Comparison of ENCODE assay signal across 29 cellular contexts in the genomic region with DNA sequence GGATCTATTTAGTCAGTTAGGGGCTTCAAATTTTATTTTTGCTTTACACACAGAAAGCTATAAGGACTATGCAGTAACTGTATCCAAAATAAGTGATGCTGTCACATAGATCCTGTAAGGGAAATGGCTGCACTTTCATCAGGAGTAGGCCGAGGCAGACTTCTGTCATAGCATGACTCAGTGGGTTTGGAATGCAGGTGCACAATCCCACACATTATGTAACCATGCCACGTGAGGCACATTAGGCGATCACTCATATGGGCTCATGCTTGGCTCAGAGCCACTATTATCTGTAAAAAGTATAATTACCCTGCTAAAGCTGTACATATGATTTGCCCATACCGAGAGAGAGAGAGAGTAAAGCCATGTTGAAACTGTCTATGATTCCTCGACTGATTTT.
A peak's percentile ranks its signal among the peaks of the same experiment; 100 is the strongest.
DNase-seq lines count a peak whose midpoint lies in the region; ATAC-seq and FAIRE-seq lines count a peak whose summit lies in the region.
"Had no signal": no experiment of that assay in that cellular context is flagged by ENCODE, and none has a peak within 500 bp of the region (broad histone marks: within the 10 kb centered on the region; RNA-seq: fewer than 3 reads in every experiment).

No MANE protein-coding gene starts in this region.

- CTCF ChIA-PET in activated CD4-positive, alpha-beta T cell treated with anti-CD3 and anti-CD28 coated beads, Interleukin-2, amount 10 ng/mL, durations not matched to agents 7 days and 5 days (lab: Charles Lee), result no interaction called here

- no peak overlapping the region for H3K27ac Mint-ChIP-seq in activated CD4-positive, alpha-beta T cell treated with anti-CD3 and anti-CD28 coated beads, Interleukin-2, amount 10 ng/mL, durations not matched to agents 7 days and 5 days
- H3K27ac Mint-ChIP-seq: activated T-cell treated with anti-CD3 and anti-CD28 coated beads, Interleukin-2, amount 50 U/mL, for 24 hours; CD8-positive, alpha-beta T cell; IgD-negative memory B cell; neural progenitor cell; stimulated activated effector memory CD8-positive, alpha-beta T cell treated with anti-CD3 and anti-CD28 coated beads, Interleukin-12 subunit alpha, Interleukin-12 subunit beta, amount 100 ng/mL, for 72 hours had no signal

- POLR2A ChIA-PET in activated CD4-positive, alpha-beta T cell treated with anti-CD3 and anti-CD28 coated beads, Interleukin-2, amount 10 ng/mL, durations not matched to agents 7 days and 5 days (lab: Charles Lee), result no interaction called here

- no peak overlapping the region for H3K4me2 ChIP-seq in trophoblast cell (ENCODE audit: low read length)
- H3K4me2 ChIP-seq: hepatocyte, neural progenitor cell had no signal

- H3K4me1 Mint-ChIP-seq in activated CD4-positive, alpha-beta T cell treated with anti-CD3 and anti-CD28 coated beads, Interleukin-2, amount 10 ng/mL, durations not matched to agents 7 days and 5 days, result no peaks in the 10 kb centered on the region
- H3K4me1 Mint-ChIP-seq: IgD-negative memory B cell; stimulated activated effector memory CD8-positive, alpha-beta T cell treated with anti-CD3 and anti-CD28 coated beads, Interleukin-12 subunit alpha, Interleukin-12 subunit beta, amount 100 ng/mL, for 72 hours had no signal

- no peaks in the 10 kb centered on the region for H3K4me1 ChIP-seq in trophoblast cell (ENCODE audit: control insufficient read depth in 1 of 2, insufficient read depth in 2 of 2, low read length in 2 of 2)
- H3K4me1 ChIP-seq: neural progenitor cell, psoas muscle, uterus had no signal

- no peaks in the 10 kb centered on the region for H3K27me3 ChIP-seq in trophoblast cell (ENCODE audit: insufficient read depth, low read length)
- H3K27me3 ChIP-seq: hepatocyte, neural progenitor cell, uterus had no signal

- H3K79me2 ChIP-seq in trophoblast cell (ENCODE audit: control insufficient read depth, insufficient read depth, low read length, poor library complexity), result no peaks in the 10 kb centered on the region
- H3K79me2 ChIP-seq: hepatocyte had no signal

- no peaks in the 10 kb centered on the region for H3K27me3 Mint-ChIP-seq in activated CD4-positive, alpha-beta T cell treated with anti-CD3 and anti-CD28 coated beads, Interleukin-2, amount 10 ng/mL, durations not matched to agents 7 days and 5 days
- H3K27me3 Mint-ChIP-seq: activated T-cell treated with anti-CD3 and anti-CD28 coated beads, Interleukin-2, amount 50 U/mL, for 24 hours; IgD-negative memory B cell had no signal

- no peak overlapping the region for H2BK12ac ChIP-seq in trophoblast cell (ENCODE audit: low read length)

- H2BK5ac ChIP-seq in trophoblast cell (ENCODE audit: low read depth, low read length, poor library complexity), result no peak overlapping the region

- H3K79me1 ChIP-seq in trophoblast cell (ENCODE audit: low read length), result no peaks in the 10 kb centered on the region

- DNase-seq in HPDE6-E6E7 (ENCODE audit: extremely low spot score) (peak; percentile 25), RCC 7860 (ENCODE audit: low spot score) (peak; percentile 60), epithelial cell of prostate (ENCODE audit: low read depth, low spot score) (peak; percentile 26), trophoblast cell (peak; percentile 37 to 73), NCI-H446 (lab: John Stamatoyannopoulos, UW) (no peak)
- DNase-seq in activated CD4-positive, alpha-beta T cell treated with anti-CD3 and anti-CD28 coated beads, Interleukin-2, amount 10 ng/mL, durations not matched to agents 7 days and 5 days, result no peak
- DNase-seq: activated CD4-positive, alpha-beta T cell treated with anti-CD3 and anti-CD28 coated beads for 1 hour; activated naive CD4-positive, alpha-beta T cell; activated T-cell treated with anti-CD3 and anti-CD28 coated beads, Interleukin-2, amount 50 U/mL, for 24 hours; AML-193; CD8-positive, alpha-beta T cell; DMS79 treated with DMSO at 0.1 percent for 48 hours; foreskin fibroblast; GOT3; NCI-H146; NCI-H526 treated with DMSO at 0.1 percent for 48 hours; psoas muscle; SHP77; small intestine; stimulated activated CD4-positive, alpha-beta T cell treated with anti-CD3 and anti-CD28 coated beads, Interleukin-2, amount 100 ng/mL, for 24 hours; uterus had no signal

- H3K36me3 ChIP-seq in trophoblast cell (ENCODE audit: control insufficient read depth in 1 of 2, insufficient read depth in 2 of 2, low read length in 2 of 2), result no peaks in the 10 kb centered on the region
- H3K36me3 ChIP-seq: neural progenitor cell, uterus had no signal

- no peak overlapping the region for H3K4me3 Mint-ChIP-seq in activated CD4-positive, alpha-beta T cell treated with anti-CD3 and anti-CD28 coated beads, Interleukin-2, amount 10 ng/mL, durations not matched to agents 7 days and 5 days
- H3K4me3 Mint-ChIP-seq: activated T-cell treated with anti-CD3 and anti-CD28 coated beads, Interleukin-2, amount 50 U/mL, for 24 hours; CD8-positive, alpha-beta T cell; IgD-negative memory B cell; neural progenitor cell; stimulated activated effector memory CD8-positive, alpha-beta T cell treated with anti-CD3 and anti-CD28 coated beads, Interleukin-12 subunit alpha, Interleukin-12 subunit beta, amount 100 ng/mL, for 72 hours had no signal

- peak overlapping the region; percentile 33 for H3K27ac ChIP-seq in epithelial cell of prostate
- no peak overlapping the region for H3K27ac ChIP-seq in trophoblast cell (ENCODE audit: low read depth, low read length)
- H3K27ac ChIP-seq: hepatocyte, neural progenitor cell, psoas muscle, uterus had no signal

- no peak overlapping the region for H3K14ac ChIP-seq in trophoblast cell (ENCODE audit: low read length)

- peaks cover 25% of the 10 kb centered on the region for H3K9me3 Mint-ChIP-seq in activated CD4-positive, alpha-beta T cell treated with anti-CD3 and anti-CD28 coated beads, Interleukin-2, amount 10 ng/mL, durations not matched to agents 7 days and 5 days

- WGBS in trophoblast cell (ENCODE audit: extremely low coverage, insufficient coverage, insufficient read length), result no CpG with 5 or more reads among the region's 5 CpGs

- H2BK120ac ChIP-seq in trophoblast cell (ENCODE audit: insufficient read depth, low read length, poor library complexity), result no peak overlapping the region

- no peak overlapping the region for H3K9ac ChIP-seq in trophoblast cell (ENCODE audit: low read length)
- H3K9ac ChIP-seq: neural progenitor cell had no signal

- H2AFZ ChIP-seq in trophoblast cell (ENCODE audit: insufficient read depth, low read length, poor library complexity), result no peak overlapping the region
- H2AFZ ChIP-seq: hepatocyte, neural progenitor cell had no signal

- no peak overlapping the region for H2AK5ac ChIP-seq in trophoblast cell (ENCODE audit: low read length)

- H3K4me3 ChIP-seq in trophoblast cell (ENCODE audit: low read depth, low read length), result no peak overlapping the region
- H3K4me3 ChIP-seq: hepatocyte, lung, neural progenitor cell, psoas muscle, uterus had no signal

- H3K4ac ChIP-seq in trophoblast cell (ENCODE audit: low read depth, low read length), result no peak overlapping the region

- H3K18ac ChIP-seq in trophoblast cell (ENCODE audit: low read length), result no peak overlapping the region

- H3K36me3 Mint-ChIP-seq in activated CD4-positive, alpha-beta T cell treated with anti-CD3 and anti-CD28 coated beads, Interleukin-2, amount 10 ng/mL, durations not matched to agents 7 days and 5 days (ENCODE audit: low read depth), result no peaks in the 10 kb centered on the region
- H3K36me3 Mint-ChIP-seq: CD8-positive, alpha-beta T cell; neural progenitor cell; stimulated activated effector memory CD8-positive, alpha-beta T cell treated with anti-CD3 and anti-CD28 coated beads, Interleukin-12 subunit alpha, Interleukin-12 subunit beta, amount 100 ng/mL, for 72 hours had no signal

- no peak overlapping the region for H4K8ac ChIP-seq in trophoblast cell (ENCODE audit: low read depth, low read length)

- no peak overlapping the region for H4K12ac ChIP-seq in trophoblast cell (ENCODE audit: low read depth, low read length)

- no peak for FAIRE-seq in RCC 7860 (lab: Jason Lieb, UNC)
- FAIRE-seq: islet of Langerhans, small intestine, TTC549 had no signal

- no peak overlapping the region for H4K91ac ChIP-seq in trophoblast cell (ENCODE audit: low read depth, low read length)

- no peak overlapping the region for H3K23ac ChIP-seq in trophoblast cell (ENCODE audit: low read length)

- ATAC-seq in GM21390 (IDR thresholded peaks at IDR 0.05; ENCODE audit: unreplicated experiment), result no peak
- ATAC-seq: CD8-positive, alpha-beta T cell; psoas muscle; stimulated activated effector memory CD8-positive, alpha-beta T cell treated with anti-CD3 and anti-CD28 coated beads, Interleukin-12 subunit alpha, Interleukin-12 subunit beta, amount 100 ng/mL, for 72 hours had no signal

- H3K9me3 ChIP-seq in trophoblast cell (ENCODE audit: insufficient read depth, low read depth, low read length), result peaks cover 10% of the 10 kb centered on the region
- H3K9me3 ChIP-seq: psoas muscle, uterus had no signal

Comparison
In these comparisons a context has a peak if more than half of its experiments do, and no peak if none do; other contexts are left out.
1. DNase-seq: peak in HPDE6-E6E7 (single experiment), RCC 7860 (single experiment), epithelial cell of prostate (single experiment) and trophoblast cell (2 of 2); none in activated CD4-positive, alpha-beta T cell treated with anti-CD3 and anti-CD28 coated beads, Interleukin-2, amount 10 ng/mL, durations not matched to agents 7 days and 5 days (single experiment) and NCI-H446 (0 of 2).